ENCODE assay signal across 22 cellular contexts in the genomic region with DNA sequence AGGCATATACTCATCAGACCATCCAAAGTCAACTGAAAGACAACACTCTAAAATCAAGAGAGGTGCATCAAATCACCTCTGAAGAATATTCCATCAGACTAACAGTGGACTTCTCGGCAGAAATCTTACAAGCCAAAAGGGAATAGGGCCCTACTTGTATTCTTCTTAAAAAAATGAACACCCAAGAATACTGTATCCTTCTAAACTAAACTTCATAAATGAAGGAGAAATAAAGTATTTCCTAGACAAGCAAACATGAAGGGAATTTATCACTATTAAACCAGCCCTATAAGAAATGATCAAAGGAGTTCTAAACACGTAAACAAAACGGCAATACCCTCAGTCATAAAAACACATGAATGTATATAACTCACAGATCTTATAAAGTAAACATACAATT.
"Had no signal": no experiment of that assay in that cellular context is flagged by ENCODE, and none has a peak within 500 bp of the region (broad histone marks: within the 10 kb centered on the region; RNA-seq: fewer than 3 reads in every experiment).

No MANE protein-coding gene starts in this region.

- ATAC-seq: foreskin keratinocyte, gastroesophageal sphincter, heart left ventricle, left cardiac atrium, left lung, left ventricle myocardium superior, mucosa of descending colon had no signal

- H3K79me2 ChIP-seq: hepatocyte had no signal

- H3K36me3 ChIP-seq: esophagus muscularis mucosa, gastroesophageal sphincter, heart left ventricle, left lung, lower lobe of right lung had no signal

- H3K4me1 ChIP-seq: esophagus muscularis mucosa, foreskin keratinocyte, gastroesophageal sphincter, heart left ventricle, left lung, lower lobe of right lung had no signal

- H2AFZ ChIP-seq: hepatocyte had no signal

- FAIRE-seq: colon, endothelial cell of umbilical vein had no signal

- H3K27me3 ChIP-seq: dorsolateral prefrontal cortex, esophagus muscularis mucosa, foreskin keratinocyte, gastroesophageal sphincter, heart left ventricle, hepatocyte, left lung had no signal

- H3K4me2 ChIP-seq: hepatocyte had no signal

- H3K27ac ChIP-seq: coronary artery, dorsolateral prefrontal cortex, esophagus muscularis mucosa, foreskin keratinocyte, gastroesophageal sphincter, heart left ventricle, hepatocyte, left lung, lower lobe of right lung had no signal

- DNase-seq: dermis blood vessel endothelial cell; dorsolateral prefrontal cortex; effector CD4-positive, alpha-beta T cell; effector memory CD4-positive, alpha-beta T cell; foreskin keratinocyte; heart left ventricle; hypothalamus; immature natural killer cell; islet precursor cell; left cardiac atrium; left lung; left ventricle myocardium superior; mesenchymal stem cell; mucosa of descending colon; naive B cell had no signal

- H3K4me3 ChIP-seq: coronary artery, dorsolateral prefrontal cortex, esophagus muscularis mucosa, gastroesophageal sphincter, heart left ventricle, hepatocyte, left lung, lower lobe of right lung, mucosa of descending colon had no signal
